Comparison of ENCODE assay signal across 10 cellular contexts in genomic region chr5:172205984-172206383, GRCh38. TPM values are rescaled to one million over a fixed set of nuclear protein-coding genes. Genes with fewer than 3 reads are reported as not detected.
"Had no signal": no experiment of that assay in that cellular context is flagged by ENCODE, and none has a peak within 500 bp of the region (broad histone marks: within the 10 kb centered on the region; RNA-seq: fewer than 3 reads in every experiment).

No MANE protein-coding gene starts in this region.

RNA-seq across cellular contexts. Expression of gene EFCAB9, which starts 12.0 kb away (rescaled TPM):
- total RNA-seq: M059J; NCI-H460; OCI-LY7; PC-9; Right ventricle myocardium inferior; RPMI7951; SJCRH30; SK-MEL-5; T-cell; T-helper 1 cell treated with Interleukin-12 subunit alpha and Interleukin-12 subunit beta and Interleukin-4 antibody, amounts not matched to agents 30 ng/mL and 1 ng/mL, for 36 hours had no signal
